In genomic region chr6:108119212-108120141, GRCh38 we compare ENCODE assay signal across 10 cellular contexts. TPM values are rescaled to one million over a fixed set of nuclear protein-coding genes. Genes with fewer than 3 reads are reported as not detected.
DNase-seq lines count a peak whose midpoint lies in the region; ATAC-seq, FAIRE-seq and TF ChIP-seq lines count a peak whose summit lies in the region.
"Had no signal": no experiment of that assay in that cellular context is flagged by ENCODE, and none has a peak within 500 bp of the region (broad histone marks: within the 10 kb centered on the region; RNA-seq: fewer than 3 reads in every experiment).

No MANE protein-coding gene starts in this region.

- H3K36me3 ChIP-seq in NT2/D1 (ENCODE audit: insufficient read depth, insufficient read length, low read length) = no peaks in the 10 kb centered on the region
- H3K36me3 ChIP-seq: pancreas had no signal

- peak overlapping the region; percentile 36 for H3K9ac ChIP-seq in NT2/D1 (ENCODE audit: insufficient read length, low read depth)

- H3K9me3 ChIP-seq in NT2/D1 (ENCODE audit: insufficient read depth, low read length) = no peaks in the 10 kb centered on the region
- H3K9me3 ChIP-seq: pancreas had no signal

- peaks cover 4% of the 10 kb centered on the region for H3K9me3 Mint-ChIP-seq in nephron progenitor cell

- peak overlapping the region; percentile 19 for H3K4me3 ChIP-seq in NT2/D1 (ENCODE audit: insufficient read length, low read depth)

- no peak for ATAC-seq in HG02840 (IDR thresholded peaks at IDR 0.05; ENCODE audit: low FRiP score, unreplicated experiment)
- ATAC-seq: pancreas had no signal

- H3K4me1 ChIP-seq in NT2/D1 (ENCODE audit: insufficient read depth, insufficient read length) = peaks cover 15% of the 10 kb centered on the region

- no peak for TF ChIP-seq CTCF in nephron progenitor cell (IDR thresholded peaks at IDR 0.05)

- H3K27me3 Mint-ChIP-seq in nephron progenitor cell (ENCODE audit: low read depth, poor library complexity) = peaks cover 100% of the 10 kb centered on the region

- peaks cover 96% of the 10 kb centered on the region for H3K27me3 ChIP-seq in NT2/D1 (ENCODE audit: insufficient read depth, insufficient read length)

- no peak for FAIRE-seq in urothelium cell line (lab: Jason Lieb, UNC)
- FAIRE-seq: pancreas had no signal

- peak overlapping the region; percentile 70 for H3K4me3 Mint-ChIP-seq in nephron progenitor cell

- peaks cover 42% of the 10 kb centered on the region for H3K4me1 Mint-ChIP-seq in nephron progenitor cell

- no peak overlapping the region for H3K27ac Mint-ChIP-seq in nephron progenitor cell

- no peaks in the 10 kb centered on the region for H3K36me3 Mint-ChIP-seq in nephron progenitor cell (ENCODE audit: low read depth)

- DNase-seq in Ammon's horn (ENCODE audit: low spot score) = peak; percentile 3
- no peak for DNase-seq in NT2/D1 (ENCODE audit: low read depth, low spot score)
- peak; percentile 58 for DNase-seq in ecto neural progenitor cell (ENCODE audit: low spot score)
- peak; percentile 47 for DNase-seq in nephron progenitor cell
- no peak for DNase-seq in dermis blood vessel endothelial cell
- no peak for DNase-seq in urothelium cell line (ENCODE audit: low spot score)
- no peak for DNase-seq in NCI-H1048 (lab: John Stamatoyannopoulos, UW)
- DNase-seq: NK-92 treated with Interleukin-12 subunit alpha and Interleukin-12 subunit beta, amount 100 ng/mL, for 24 hours had no signal

RNA-seq across cellular contexts. Expression of gene OSTM1, which starts 44.9 kb away (rescaled TPM):
- total RNA-seq in dermis blood vessel endothelial cell = 31.1 and 37.1 TPM in 2 replicates

RNA-seq across cellular contexts. Expression of gene NR2E1, which starts 46.3 kb away (rescaled TPM):
- total RNA-seq in dermis blood vessel endothelial cell = not detected in 2 replicates

Comparison
In these comparisons a context has a peak if more than half of its experiments do, and no peak if none do; other contexts are left out.
1. DNase-seq: peak in Ammon's horn (single experiment), ecto neural progenitor cell (single experiment) and nephron progenitor cell (single experiment); none in NT2/D1 (single experiment), dermis blood vessel endothelial cell (single experiment), urothelium cell line (single experiment) and NCI-H1048 (single experiment).